ENCODE assay signal across 11 cellular contexts in the genomic region with DNA sequence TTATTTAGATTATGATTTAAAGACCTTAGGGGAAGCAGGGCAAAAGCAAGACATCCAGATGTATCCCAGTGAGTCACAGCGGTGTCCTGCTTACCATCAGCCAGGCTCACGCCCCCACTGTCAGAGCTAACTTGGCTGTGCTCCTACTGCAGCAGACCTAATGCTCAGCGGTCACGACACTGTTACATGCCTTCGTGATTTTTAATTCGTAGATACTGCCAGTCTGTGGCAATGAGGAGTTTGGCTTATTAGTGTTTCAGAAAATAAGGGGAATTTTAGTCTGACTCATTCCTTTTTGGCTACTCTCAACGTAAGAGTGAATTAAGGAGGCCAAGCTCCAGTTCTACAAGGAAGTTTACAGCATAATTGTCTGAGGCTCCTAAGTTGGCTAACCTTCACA. TPM values are rescaled to one million over a fixed set of nuclear protein-coding genes. Genes with fewer than 3 reads are reported as not detected.
DNase-seq lines count a peak whose midpoint lies in the region; ATAC-seq, FAIRE-seq and TF ChIP-seq lines count a peak whose summit lies in the region.
"Had no signal": no experiment of that assay in that cellular context is flagged by ENCODE, and none has a peak within 500 bp of the region (broad histone marks: within the 10 kb centered on the region; RNA-seq: fewer than 3 reads in every experiment).

No MANE protein-coding gene starts in this region.

- no peak overlapping the region for H3K4ac ChIP-seq in IMR-90 (ENCODE audit: low read depth, low read length)

- no peaks in the 10 kb centered on the region for H4K20me1 ChIP-seq in IMR-90 (ENCODE audit: insufficient read depth, low read length)

- no peak overlapping the region for H2AK9ac ChIP-seq in IMR-90 (replicated peaks; ENCODE audit: low read depth, low read length, poor library complexity)

- no peak overlapping the region for H4K5ac ChIP-seq in IMR-90 (ENCODE audit: low read depth, low read length)

- CTCF ChIA-PET in IMR-90 (lab: Yijun Ruan, JAX): interaction anchor here (0.8 to 1.0 kb wide), 2 partner anchors 13 to 372 kb away, joined by 4 read pairs; no protein-coding TSS in a partner anchor

- H3K14ac ChIP-seq in IMR-90 (replicated peaks; ENCODE audit: low read depth, low read length): no peak overlapping the region

- no peak overlapping the region for H4K8ac ChIP-seq in IMR-90 (ENCODE audit: low read depth in 2 of 2, low read length in 2 of 2)

- H3K9me3 ChIP-seq in IMR-90 (ENCODE audit: control insufficient read depth, insufficient read depth, low read length) (no peaks in the 10 kb centered on the region), breast epithelium (no peaks in the 10 kb centered on the region), kidney (ENCODE audit: control insufficient read depth in 1 of 2, low read length in 2 of 2) (no peaks in the 10 kb centered on the region), aorta (ENCODE audit: control insufficient read depth, low read length) (no peaks in the 10 kb centered on the region)

- no peaks in the 10 kb centered on the region for H3K27me3 ChIP-seq in IMR-90 (ENCODE audit: control insufficient read depth, insufficient read depth, low read length)
- H3K27me3 ChIP-seq in breast epithelium: no peaks in the 10 kb centered on the region
- H3K27me3 ChIP-seq in aorta (ENCODE audit: control insufficient read depth in 1 of 2, insufficient read depth in 2 of 2, low read length in 1 of 2): peaks cover 0 to 1% of the 10 kb centered on the region in 2 donors
- H3K27me3 ChIP-seq in H7 (ENCODE audit: control insufficient read depth, insufficient read depth, low read length): no peaks in the 10 kb centered on the region

- WGBS in IMR-90 (ENCODE audit: extremely low coverage in 2 of 2, insufficient read length in 1 of 2), 2 experiments: 0% methylated on average over 5 of the region's 7 CpGs; no CpG with 5 or more reads in 1 of the 2 experiments
- 24% methylated on average over 7 of the region's 7 CpGs for WGBS in aorta, 2 donors

- no peak overlapping the region for H3K27ac ChIP-seq in IMR-90 (ENCODE audit: insufficient read depth, low read length)
- peak overlapping the region; percentile 71 to 77 for H3K27ac ChIP-seq in breast epithelium
- no peak overlapping the region for H3K27ac ChIP-seq in kidney (ENCODE audit: low read depth in 2 of 2, low read length in 2 of 2)
- H3K27ac ChIP-seq in aorta (ENCODE audit: low read depth in 1 of 2, low read length in 2 of 2): no peak overlapping the region

- no peak overlapping the region for H3K4me3 ChIP-seq in IMR-90 (ENCODE audit: insufficient read depth, low read depth, low read length)
- H3K4me3 ChIP-seq in breast epithelium: no peak overlapping the region
- no peak overlapping the region for H3K4me3 ChIP-seq in kidney (ENCODE audit: low read length in 2 of 2)
- H3K4me3 ChIP-seq in aorta (ENCODE audit: low read length in 2 of 2): no peak overlapping the region
- H3K4me3 ChIP-seq in H7 (ENCODE audit: insufficient read depth, low read depth, low read length): no peak overlapping the region

- H3K9ac ChIP-seq in IMR-90 (ENCODE audit: low read depth, low read length) (no peak overlapping the region), kidney (ENCODE audit: low read length in 2 of 2) (no peak overlapping the region)

- ATAC-seq in IMR-90 (ENCODE audit: low read depth) (peak; percentile 97), aorta (ENCODE audit: low FRiP score) (peak; percentile 70), HG03457 (IDR thresholded peaks at IDR 0.05; ENCODE audit: unreplicated experiment) (no peak)
- ATAC-seq: stimulated activated naive CD8-positive, alpha-beta T cell treated with anti-CD3 and anti-CD28 coated beads, Interleukin-15, amount 100 ng/mL, for 72 hours had no signal

- TF ChIP-seq CTCF in IMR-90 (conservative IDR thresholded peaks at IDR 0.05; ENCODE audit: low read depth, low read length) (no peak), breast epithelium (IDR thresholded peaks at IDR 0.05) (no peak), kidney (IDR thresholded peaks at IDR 0.05; ENCODE audit: borderline replicate concordance, extremely low read depth, insufficient read depth) (no peak)

- TF ChIP-seq POLR2A in IMR-90 (IDR thresholded peaks at IDR 0.05; ENCODE audit: low read depth, low read length) (no peak), breast epithelium (IDR thresholded peaks at IDR 0.05) (no peak)

- H3K56ac ChIP-seq in IMR-90 (ENCODE audit: extremely low read depth, insufficient read depth, low read length): no peak overlapping the region

- no peaks in the 10 kb centered on the region; a peak in 1 of 4 replicates for H3K79me1 ChIP-seq in IMR-90 (ENCODE audit: low read depth in 1 of 2, low read length in 2 of 2)

- dilution Hi-C loops in IMR-90 (cut with HindIII; ENCODE audit: low sequenced_read_pairs, unreplicated experiment): no loop called here

- H3K36me3 ChIP-seq in IMR-90 (ENCODE audit: control insufficient read depth, insufficient read depth, low read length): no peaks in the 10 kb centered on the region
- no peaks in the 10 kb centered on the region for H3K36me3 ChIP-seq in breast epithelium
- no peaks in the 10 kb centered on the region for H3K36me3 ChIP-seq in kidney (ENCODE audit: control insufficient read depth in 1 of 2, insufficient read depth in 2 of 2, low read length in 2 of 2)
- no peaks in the 10 kb centered on the region for H3K36me3 ChIP-seq in aorta (ENCODE audit: control insufficient read depth in 1 of 2, insufficient read depth in 2 of 2, low read length in 1 of 2)
- no peaks in the 10 kb centered on the region for H3K36me3 ChIP-seq in H7 (replicated peaks; ENCODE audit: control insufficient read depth, insufficient read depth, low read length)

- H4K91ac ChIP-seq in IMR-90 (ENCODE audit: insufficient read depth, low read depth, low read length): no peak overlapping the region

- DNase-seq in IMR-90: peak; percentile 99
- peak in 1 of 2 donors; percentile 40 for DNase-seq in breast epithelium (ENCODE audit: low spot score in 2 of 2)
- DNase-seq in kidney: peak; percentile 77
- peak in 1 of 2 donors; percentile 69 for DNase-seq in aorta
- DNase-seq in cortex of kidney (lab: John Stamatoyannopoulos, UW): no peak
- no peak for DNase-seq in H7
- DNase-seq: immature natural killer cell; NCI-H1417; SHP77; stimulated activated naive CD8-positive, alpha-beta T cell treated with anti-CD3 and anti-CD28 coated beads, Interleukin-15, amount 100 ng/mL, for 72 hours had no signal

- H2BK15ac ChIP-seq in IMR-90 (ENCODE audit: low read depth, low read length): no peak overlapping the region

- no peak overlapping the region for H2AFZ ChIP-seq in IMR-90 (replicated peaks; ENCODE audit: low read length, poor library complexity)

- no peak overlapping the region for H2BK20ac ChIP-seq in IMR-90 (ENCODE audit: low read depth, low read length)

- no peak for FAIRE-seq in kidney (lab: Jason Lieb, UNC)

- in situ Hi-C loops in IMR-90 (cut with MboI; ENCODE audit: low sequenced_read_pairs): no loop called here

- peaks cover 5% of the 10 kb centered on the region; the same call in 1 of the 2 replicates for H3K9me1 ChIP-seq in IMR-90 (ENCODE audit: insufficient read depth, low read length)

- H3K4me2 ChIP-seq in IMR-90 (ENCODE audit: low read depth, low read length): peak overlapping the region; percentile 47

- BruUV-seq in IMR-90 (replicated peaks; lab: Mats Ljungman, UMichigan): no TSS peak

- peak overlapping the region; percentile 46 for H2BK5ac ChIP-seq in IMR-90 (ENCODE audit: low read depth, low read length, poor library complexity, severe bottlenecking)

- intact Hi-C loops in IMR-90 (cut with micrococcal nuclease): no loop called here
- intact Hi-C loops in breast epithelium (cut with DNase I; ENCODE audit: low total_unique reads): no loop called here
- intact Hi-C loops in kidney (cut with DNase I): no loop called here
- intact Hi-C loops in aorta (cut with DNase I): no loop called here

- no peak overlapping the region for H3K23ac ChIP-seq in IMR-90 (ENCODE audit: low read depth, low read length)

- H3K4me1 ChIP-seq in IMR-90 (ENCODE audit: control insufficient read depth, insufficient read depth, low read length) (peaks cover 2% of the 10 kb centered on the region), breast epithelium (no peaks in the 10 kb centered on the region), kidney (ENCODE audit: control insufficient read depth in 1 of 2, insufficient read depth in 1 of 2, low read depth in 1 of 2, low read length in 2 of 2) (no peaks in the 10 kb centered on the region), aorta (ENCODE audit: control insufficient read depth in 1 of 2, insufficient read depth in 2 of 2, low read length in 2 of 2) (peaks cover 0 to 2% of the 10 kb centered on the region in 2 donors)

- no peak overlapping the region for H3K18ac ChIP-seq in IMR-90 (ENCODE audit: low read depth, low read length)

- POLR2A ChIA-PET in IMR-90 (lab: Charles Lee; ENCODE audit: unreplicated experiment): interaction anchor here (0.8 kb wide), 1 partner anchor 16 kb away, joined by 3 read pairs; no protein-coding TSS in a partner anchor

- H2AK5ac ChIP-seq in IMR-90 (ENCODE audit: low read depth, low read length): no peak overlapping the region

- peak; percentile 29; the same call in 1 of the 2 replicates for TF ChIP-seq RAD21 in IMR-90 (IDR thresholded peaks at IDR 0.05; ENCODE audit: low read length)

- no peak overlapping the region for H2BK120ac ChIP-seq in IMR-90 (ENCODE audit: low read depth, low read length)

TF ChIP-seq in IMR-90, 13 proteins besides CTCF, POLR2A, EP300 and RAD21 (continues in another document):
- TF ChIP-seq MAFK (IDR thresholded peaks at IDR 0.05; ENCODE audit: low read depth, low read length) (no peak), BHLHE40 (IDR thresholded peaks at IDR 0.05; ENCODE audit: low read depth, low read length) (peak; percentile 85), SMC3 (IDR thresholded peaks at IDR 0.05; ENCODE audit: low read depth, low read length) (0 out of 2 replicates have a peak, but pooled peaks have one; percentile 10), CHD1 (IDR thresholded peaks at IDR 0.05; ENCODE audit: low read depth, low read length) (no peak)
- TF ChIP-seq, protein P1, sequence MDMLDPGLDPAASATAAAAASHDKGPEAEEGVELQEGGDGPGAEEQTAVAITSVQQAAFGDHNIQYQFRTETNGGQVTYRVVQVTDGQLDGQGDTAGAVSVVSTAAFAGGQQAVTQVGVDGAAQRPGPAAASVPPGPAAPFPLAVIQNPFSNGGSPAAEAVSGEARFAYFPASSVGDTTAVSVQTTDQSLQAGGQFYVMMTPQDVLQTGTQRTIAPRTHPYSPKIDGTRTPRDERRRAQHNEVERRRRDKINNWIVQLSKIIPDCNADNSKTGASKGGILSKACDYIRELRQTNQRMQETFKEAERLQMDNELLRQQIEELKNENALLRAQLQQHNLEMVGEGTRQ (IDR thresholded peaks at IDR 0.05; ENCODE audit: low read depth, low read length): no peak

RNA-seq across cellular contexts. Expression of a gene that starts 22.7 kb away (rescaled TPM):
- total RNA-seq in IMR-90 (2012; rRNA removed): 1.1 TPM in 2 replicates
- 0.30 and 0.44 TPM in 2 replicates for polyA plus RNA-seq in IMR-90 (2012; rRNA removed)
- 0.15 and 0.18 TPM in 2 replicates for polyA plus RNA-seq in IMR-90 (2012; cell fraction: cytosol; rRNA removed)
- polyA plus RNA-seq in IMR-90 (2012; cell fraction: nucleus; rRNA removed; ENCODE audit: low replicate concordance): 0.08 and 0.49 TPM in 2 replicates
- 1 to 10 TPM; 3.0 to 9.8 (median 5.9) TPM for total RNA-seq in breast epithelium
- total RNA-seq in kidney: 11.8 TPM
- 1.5 TPM for polyA plus RNA-seq in kidney (ENCODE audit: insufficient read depth, low read depth, low replicate concordance)
- 1 to 10 TPM; 1.5 to 2.6 TPM for total RNA-seq in aorta
- 1 to 10 TPM in 1 of 2 donors, under 1 TPM in 1; 0.88 to 2.1 TPM for polyA plus RNA-seq in aorta
- total RNA-seq in H7 (2014; rRNA removed; shearing (Covaris generic)): 0.31 and 0.63 TPM in 2 replicates

Comparison
In these comparisons a context has a peak if more than half of its experiments do, and no peak if none do; other contexts are left out.
1. DNase-seq: peak in IMR-90 (single experiment) and kidney (single experiment); none in cortex of kidney (single experiment) and H7 (single experiment).
2. H3K27ac ChIP-seq: peak in breast epithelium (2 of 2); none in IMR-90 (single experiment), kidney (0 of 2) and aorta (0 of 2).